1 cellular context compared by ENCODE assay signal in the genomic region with DNA sequence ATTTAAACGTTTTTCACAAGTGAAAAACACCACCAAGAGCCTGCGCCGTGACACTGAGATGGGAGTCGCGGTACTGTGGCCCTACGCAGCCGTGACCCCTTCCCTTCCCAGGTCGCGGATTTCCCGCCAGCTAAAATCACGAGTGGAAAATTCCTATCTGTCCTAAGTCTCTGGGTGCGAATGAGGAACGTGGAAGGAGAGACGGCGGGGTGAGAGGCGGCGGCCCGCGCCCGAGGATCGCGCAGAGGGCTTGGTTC.
TF ChIP-seq lines count a peak whose summit lies in the region.

No MANE protein-coding gene starts in this region.

TF ChIP-seq in HepG2, 621 proteins besides CTCF, POLR2A, EP300 and RAD21 (continued from another document):
- TF ChIP-seq, protein P1, sequence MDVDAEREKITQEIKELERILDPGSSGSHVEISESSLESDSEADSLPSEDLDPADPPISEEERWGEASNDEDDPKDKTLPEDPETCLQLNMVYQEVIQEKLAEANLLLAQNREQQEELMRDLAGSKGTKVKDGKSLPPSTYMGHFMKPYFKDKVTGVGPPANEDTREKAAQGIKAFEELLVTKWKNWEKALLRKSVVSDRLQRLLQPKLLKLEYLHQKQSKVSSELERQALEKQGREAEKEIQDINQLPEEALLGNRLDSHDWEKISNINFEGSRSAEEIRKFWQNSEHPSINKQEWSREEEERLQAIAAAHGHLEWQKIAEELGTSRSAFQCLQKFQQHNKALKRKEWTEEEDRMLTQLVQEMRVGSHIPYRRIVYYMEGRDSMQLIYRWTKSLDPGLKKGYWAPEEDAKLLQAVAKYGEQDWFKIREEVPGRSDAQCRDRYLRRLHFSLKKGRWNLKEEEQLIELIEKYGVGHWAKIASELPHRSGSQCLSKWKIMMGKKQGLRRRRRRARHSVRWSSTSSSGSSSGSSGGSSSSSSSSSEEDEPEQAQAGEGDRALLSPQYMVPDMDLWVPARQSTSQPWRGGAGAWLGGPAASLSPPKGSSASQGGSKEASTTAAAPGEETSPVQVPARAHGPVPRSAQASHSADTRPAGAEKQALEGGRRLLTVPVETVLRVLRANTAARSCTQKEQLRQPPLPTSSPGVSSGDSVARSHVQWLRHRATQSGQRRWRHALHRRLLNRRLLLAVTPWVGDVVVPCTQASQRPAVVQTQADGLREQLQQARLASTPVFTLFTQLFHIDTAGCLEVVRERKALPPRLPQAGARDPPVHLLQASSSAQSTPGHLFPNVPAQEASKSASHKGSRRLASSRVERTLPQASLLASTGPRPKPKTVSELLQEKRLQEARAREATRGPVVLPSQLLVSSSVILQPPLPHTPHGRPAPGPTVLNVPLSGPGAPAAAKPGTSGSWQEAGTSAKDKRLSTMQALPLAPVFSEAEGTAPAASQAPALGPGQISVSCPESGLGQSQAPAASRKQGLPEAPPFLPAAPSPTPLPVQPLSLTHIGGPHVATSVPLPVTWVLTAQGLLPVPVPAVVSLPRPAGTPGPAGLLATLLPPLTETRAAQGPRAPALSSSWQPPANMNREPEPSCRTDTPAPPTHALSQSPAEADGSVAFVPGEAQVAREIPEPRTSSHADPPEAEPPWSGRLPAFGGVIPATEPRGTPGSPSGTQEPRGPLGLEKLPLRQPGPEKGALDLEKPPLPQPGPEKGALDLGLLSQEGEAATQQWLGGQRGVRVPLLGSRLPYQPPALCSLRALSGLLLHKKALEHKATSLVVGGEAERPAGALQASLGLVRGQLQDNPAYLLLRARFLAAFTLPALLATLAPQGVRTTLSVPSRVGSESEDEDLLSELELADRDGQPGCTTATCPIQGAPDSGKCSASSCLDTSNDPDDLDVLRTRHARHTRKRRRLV (CRISPR knock-in tag; IDR thresholded peaks at IDR 0.05): peak; percentile 88
- TF ChIP-seq ZSCAN30 (CRISPR knock-in tag; IDR thresholded peaks at IDR 0.05) (peak; percentile 38; the same call in 1 of the 2 replicates), SP5 (CRISPR knock-in tag; IDR thresholded peaks at IDR 0.05; ENCODE audit: borderline replicate concordance, low read depth) (0 out of 2 replicates have a peak, but pooled peaks have one; percentile 5), SMAD9 (CRISPR knock-in tag; IDR thresholded peaks at IDR 0.05) (0 out of 2 replicates have a peak, but pooled peaks have one; percentile 3), ZNF431 (CRISPR knock-in tag; IDR thresholded peaks at IDR 0.05; ENCODE audit: borderline replicate concordance, low read depth) (0 out of 2 replicates have a peak, but pooled peaks have one; percentile 56), NBN (conservative IDR thresholded peaks at IDR 0.05) (no peak), MEIS2 (CRISPR knock-in tag; IDR thresholded peaks at IDR 0.05) (no peak), HIVEP1 (CRISPR knock-in tag; IDR thresholded peaks at IDR 0.05) (peak; percentile 61; the same call in 1 of the 2 replicates), SRY (CRISPR knock-in tag; IDR thresholded peaks at IDR 0.05) (no peak), JUNB (CRISPR knock-in tag; IDR thresholded peaks at IDR 0.05; ENCODE audit: borderline replicate concordance) (no peak), ZBTB7A (CRISPR knock-in tag; IDR thresholded peaks at IDR 0.05) (0 out of 2 replicates have a peak, but pooled peaks have one; percentile 9), ZNF615 (CRISPR knock-in tag; IDR thresholded peaks at IDR 0.05; ENCODE audit: borderline replicate concordance) (peak; percentile 16; the same call in 1 of the 2 replicates), FOSL1 (CRISPR knock-in tag; IDR thresholded peaks at IDR 0.05; ENCODE audit: borderline replicate concordance) (no peak)
- TF ChIP-seq, protein P2, sequence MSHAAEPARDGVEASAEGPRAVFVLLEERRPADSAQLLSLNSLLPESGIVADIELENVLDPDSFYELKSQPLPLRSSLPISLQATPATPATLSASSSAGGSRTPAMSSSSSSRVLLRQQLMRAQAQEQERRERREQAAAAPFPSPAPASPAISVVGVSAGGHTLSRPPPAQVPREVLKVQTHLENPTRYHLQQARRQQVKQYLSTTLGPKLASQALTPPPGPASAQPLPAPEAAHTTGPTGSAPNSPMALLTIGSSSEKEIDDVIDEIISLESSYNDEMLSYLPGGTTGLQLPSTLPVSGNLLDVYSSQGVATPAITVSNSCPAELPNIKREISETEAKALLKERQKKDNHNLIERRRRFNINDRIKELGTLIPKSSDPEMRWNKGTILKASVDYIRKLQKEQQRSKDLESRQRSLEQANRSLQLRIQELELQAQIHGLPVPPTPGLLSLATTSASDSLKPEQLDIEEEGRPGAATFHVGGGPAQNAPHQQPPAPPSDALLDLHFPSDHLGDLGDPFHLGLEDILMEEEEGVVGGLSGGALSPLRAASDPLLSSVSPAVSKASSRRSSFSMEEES (CRISPR knock-in tag; IDR thresholded peaks at IDR 0.05): no peak
- TF ChIP-seq, protein P3, sequence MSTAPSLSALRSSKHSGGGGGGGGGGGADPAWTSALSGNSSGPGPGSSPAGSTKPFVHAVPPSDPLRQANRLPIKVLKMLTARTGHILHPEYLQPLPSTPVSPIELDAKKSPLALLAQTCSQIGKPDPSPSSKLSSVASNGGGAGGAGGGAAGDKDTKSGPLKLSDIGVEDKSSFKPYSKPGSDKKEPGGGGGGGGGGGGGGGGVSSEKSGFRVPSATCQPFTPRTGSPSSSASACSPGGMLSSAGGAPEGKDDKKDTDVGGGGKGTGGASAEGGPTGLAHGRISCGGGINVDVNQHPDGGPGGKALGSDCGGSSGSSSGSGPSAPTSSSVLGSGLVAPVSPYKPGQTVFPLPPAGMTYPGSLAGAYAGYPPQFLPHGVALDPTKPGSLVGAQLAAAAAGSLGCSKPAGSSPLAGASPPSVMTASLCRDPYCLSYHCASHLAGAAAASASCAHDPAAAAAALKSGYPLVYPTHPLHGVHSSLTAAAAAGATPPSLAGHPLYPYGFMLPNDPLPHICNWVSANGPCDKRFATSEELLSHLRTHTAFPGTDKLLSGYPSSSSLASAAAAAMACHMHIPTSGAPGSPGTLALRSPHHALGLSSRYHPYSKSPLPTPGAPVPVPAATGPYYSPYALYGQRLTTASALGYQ (CRISPR knock-in tag; IDR thresholded peaks at IDR 0.05): peak; percentile 1; the same call in 1 of the 2 replicates
- TF ChIP-seq, protein P4, sequence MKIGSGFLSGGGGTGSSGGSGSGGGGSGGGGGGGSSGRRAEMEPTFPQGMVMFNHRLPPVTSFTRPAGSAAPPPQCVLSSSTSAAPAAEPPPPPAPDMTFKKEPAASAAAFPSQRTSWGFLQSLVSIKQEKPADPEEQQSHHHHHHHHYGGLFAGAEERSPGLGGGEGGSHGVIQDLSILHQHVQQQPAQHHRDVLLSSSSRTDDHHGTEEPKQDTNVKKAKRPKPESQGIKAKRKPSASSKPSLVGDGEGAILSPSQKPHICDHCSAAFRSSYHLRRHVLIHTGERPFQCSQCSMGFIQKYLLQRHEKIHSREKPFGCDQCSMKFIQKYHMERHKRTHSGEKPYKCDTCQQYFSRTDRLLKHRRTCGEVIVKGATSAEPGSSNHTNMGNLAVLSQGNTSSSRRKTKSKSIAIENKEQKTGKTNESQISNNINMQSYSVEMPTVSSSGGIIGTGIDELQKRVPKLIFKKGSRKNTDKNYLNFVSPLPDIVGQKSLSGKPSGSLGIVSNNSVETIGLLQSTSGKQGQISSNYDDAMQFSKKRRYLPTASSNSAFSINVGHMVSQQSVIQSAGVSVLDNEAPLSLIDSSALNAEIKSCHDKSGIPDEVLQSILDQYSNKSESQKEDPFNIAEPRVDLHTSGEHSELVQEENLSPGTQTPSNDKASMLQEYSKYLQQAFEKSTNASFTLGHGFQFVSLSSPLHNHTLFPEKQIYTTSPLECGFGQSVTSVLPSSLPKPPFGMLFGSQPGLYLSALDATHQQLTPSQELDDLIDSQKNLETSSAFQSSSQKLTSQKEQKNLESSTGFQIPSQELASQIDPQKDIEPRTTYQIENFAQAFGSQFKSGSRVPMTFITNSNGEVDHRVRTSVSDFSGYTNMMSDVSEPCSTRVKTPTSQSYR (CRISPR knock-in tag; IDR thresholded peaks at IDR 0.05; ENCODE audit: borderline replicate concordance): no peak
